13 cellular contexts compared by ENCODE assay signal in genomic region chr5:65356274-65356673, GRCh38.
DNase-seq lines count a peak whose midpoint lies in the region; ATAC-seq and TF ChIP-seq lines count a peak whose summit lies in the region.
"Had no signal": no experiment of that assay in that cellular context is flagged by ENCODE, and none has a peak within 500 bp of the region (broad histone marks: within the 10 kb centered on the region; RNA-seq: fewer than 3 reads in every experiment).

No MANE protein-coding gene starts in this region.

- no peaks in the 10 kb centered on the region for H3K9me3 ChIP-seq in adipocyte (ENCODE audit: control insufficient read depth, low read length)
- no peaks in the 10 kb centered on the region for H3K9me3 ChIP-seq in trophoblast cell (ENCODE audit: insufficient read depth, low read depth, low read length)

- H3K4me3 ChIP-seq in adipocyte (ENCODE audit: low read length) (no peak overlapping the region), fibroblast of the aortic adventitia (ENCODE audit: low read depth, low read length) (no peak overlapping the region), trophoblast cell (ENCODE audit: low read depth, low read length) (no peak overlapping the region)
- H3K4me3 ChIP-seq: GM12878 had no signal

- no peak overlapping the region for H2AFZ ChIP-seq in trophoblast cell (ENCODE audit: insufficient read depth, low read length, poor library complexity)

- ATAC-seq in HG02759 (IDR thresholded peaks at IDR 0.05; ENCODE audit: unreplicated experiment) (no peak), HG03571 (IDR thresholded peaks at IDR 0.05; ENCODE audit: unreplicated experiment) (no peak)
- ATAC-seq: GM12878, HCT116 had no signal

- H2AK5ac ChIP-seq in trophoblast cell (ENCODE audit: low read length) = no peak overlapping the region

- H4K12ac ChIP-seq in trophoblast cell (ENCODE audit: low read depth, low read length) = no peak overlapping the region

- no peaks in the 10 kb centered on the region for H3K36me3 ChIP-seq in adipocyte (ENCODE audit: control insufficient read depth, insufficient read depth, low read length, severe bottlenecking)
- peaks cover 0 to 2% of the 10 kb centered on the region in 2 experiments for H3K36me3 ChIP-seq in trophoblast cell (ENCODE audit: control insufficient read depth in 1 of 2, insufficient read depth in 2 of 2, low read length in 2 of 2)

- no peak overlapping the region for H3K23ac ChIP-seq in trophoblast cell (ENCODE audit: low read length)

- H3K27me3 ChIP-seq in adipocyte (replicated peaks; ENCODE audit: control insufficient read depth, insufficient read depth, low read length) = no peaks in the 10 kb centered on the region
- H3K27me3 ChIP-seq in trophoblast cell (ENCODE audit: insufficient read depth, low read length) = no peaks in the 10 kb centered on the region

- H2BK12ac ChIP-seq in trophoblast cell (ENCODE audit: low read length) = no peak overlapping the region

- no peak overlapping the region for H3K4me2 ChIP-seq in trophoblast cell (ENCODE audit: low read length)

- no peak for TF ChIP-seq CTCF in fibroblast of the aortic adventitia (IDR thresholded peaks at IDR 0.05; ENCODE audit: insufficient read depth, low read length)

- no peak overlapping the region for H4K8ac ChIP-seq in trophoblast cell (ENCODE audit: low read depth, low read length)

- H3K4me1 ChIP-seq in adipocyte (ENCODE audit: control insufficient read depth, insufficient read depth, low read length) = peaks cover 22% of the 10 kb centered on the region
- no peaks in the 10 kb centered on the region for H3K4me1 ChIP-seq in trophoblast cell (ENCODE audit: control insufficient read depth in 1 of 2, insufficient read depth in 2 of 2, low read length in 2 of 2)

- H3K79me1 ChIP-seq in trophoblast cell (ENCODE audit: low read length) = no peaks in the 10 kb centered on the region

- DNase-seq in GM04503 (ENCODE audit: low read depth) (peak; percentile 3), adipocyte (ENCODE audit: low read depth) (peak; percentile 24), fibroblast of the aortic adventitia (ENCODE audit: low read depth) (peak; percentile 19), trophoblast cell (peak; percentile 31 to 82), retina (no peak)
- DNase-seq: C1 segment of cervical spinal cord; Calu3; CD4-positive, alpha-beta T cell; DMS 273 treated with DMSO at 0.1 percent for 48 hours had no signal

- H3K14ac ChIP-seq in trophoblast cell (ENCODE audit: low read length) = no peak overlapping the region

- WGBS in trophoblast cell (ENCODE audit: extremely low coverage, insufficient coverage, insufficient read length) = no CpG with 5 or more reads among the region's 1 CpG

- no peak overlapping the region for H3K27ac ChIP-seq in trophoblast cell (ENCODE audit: low read depth, low read length)

- H4K91ac ChIP-seq in trophoblast cell (ENCODE audit: low read depth, low read length) = no peak overlapping the region

- no peak overlapping the region for H3K18ac ChIP-seq in trophoblast cell (ENCODE audit: low read length)

- H3K9ac ChIP-seq in adipocyte (ENCODE audit: low read length) (no peak overlapping the region), trophoblast cell (ENCODE audit: low read length) (no peak overlapping the region)

- no peak overlapping the region for H2BK5ac ChIP-seq in trophoblast cell (ENCODE audit: low read depth, low read length, poor library complexity)

- H3K79me2 ChIP-seq in trophoblast cell (ENCODE audit: control insufficient read depth, insufficient read depth, low read length, poor library complexity) = no peaks in the 10 kb centered on the region

- H2BK120ac ChIP-seq in trophoblast cell (ENCODE audit: insufficient read depth, low read length, poor library complexity) = no peak overlapping the region

- H3K4ac ChIP-seq in trophoblast cell (ENCODE audit: low read depth, low read length) = no peak overlapping the region
